In the genomic region with DNA sequence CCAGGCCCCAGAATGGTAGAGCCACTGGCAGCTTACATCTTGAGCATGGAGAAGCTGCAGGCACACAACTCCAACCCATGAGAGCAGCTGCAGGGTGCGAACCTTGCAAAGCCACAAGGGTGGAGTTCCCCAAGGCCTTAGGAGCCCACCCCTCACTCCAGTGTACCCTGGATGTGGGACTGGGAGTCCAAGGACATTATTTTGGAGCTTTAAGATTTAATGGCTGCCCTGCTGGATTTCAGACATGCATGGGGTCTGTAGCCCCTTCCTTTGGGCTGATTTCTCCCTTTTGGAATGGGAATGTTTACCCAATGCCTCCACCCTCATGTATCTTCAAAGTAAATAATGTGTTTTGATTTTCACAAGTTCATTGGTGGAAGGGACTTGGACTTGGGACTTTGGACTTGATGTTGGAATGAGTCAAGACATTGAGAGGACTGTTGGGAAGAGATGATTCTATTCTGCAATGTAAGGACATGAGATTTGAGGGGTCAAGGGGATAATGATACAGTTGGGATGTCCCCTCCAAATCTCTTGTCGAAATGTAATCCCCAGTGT, we compare ENCODE assay signal across 33 cellular contexts. TPM values are rescaled to one million over a fixed set of nuclear protein-coding genes. Genes with fewer than 3 reads are reported as not detected.
"Had no signal": no experiment of that assay in that cellular context is flagged by ENCODE, and none has a peak within 500 bp of the region (broad histone marks: within the 10 kb centered on the region; RNA-seq: fewer than 3 reads in every experiment).

No MANE protein-coding gene starts in this region.

- H3K36me3 ChIP-seq: brain microvascular endothelial cell, left ventricle myocardium inferior, thoracic aorta, vagina had no signal

- H3K27ac Mint-ChIP-seq: activated CD4-positive, alpha-beta T cell treated with anti-CD3 and anti-CD28 coated beads for 36 hours; activated CD8-positive, alpha-beta T cell treated with anti-CD3 and anti-CD28 coated beads, Interleukin-2, amount 10 ng/mL, durations not matched to agents 7 days and 5 days; activated naive CD4-positive, alpha-beta T cell treated with anti-CD3 and anti-CD28 coated beads, Interleukin-2, amount 10 ng/mL, durations not matched to agents 7 days and 5 days; activated naive CD8-positive, alpha-beta T cell treated with anti-CD3 and anti-CD28 coated beads, Interleukin-2, amount 10 ng/mL, durations not matched to agents 7 days and 5 days; activated T-cell treated with anti-CD3 and anti-CD28 coated beads, Interleukin-2, amount 50 U/mL, for 24 hours; endodermal cell; naive thymus-derived CD4-positive, alpha-beta T cell had no signal

- H3K4me3 ChIP-seq: left ventricle myocardium inferior, psoas muscle, thoracic aorta, vagina had no signal

- H3K9me3 ChIP-seq: left ventricle myocardium inferior, psoas muscle, thoracic aorta, vagina had no signal

- H3K36me3 Mint-ChIP-seq: activated naive CD4-positive, alpha-beta T cell treated with anti-CD3 and anti-CD28 coated beads, Interleukin-2, amount 10 ng/mL, durations not matched to agents 7 days and 5 days had no signal

- H3K4me1 ChIP-seq: left ventricle myocardium inferior, parathyroid adenoma, psoas muscle, vagina had no signal

- H3K4me1 Mint-ChIP-seq: activated CD4-positive, alpha-beta T cell treated with anti-CD3 and anti-CD28 coated beads for 36 hours; activated naive CD4-positive, alpha-beta T cell treated with anti-CD3 and anti-CD28 coated beads, Interleukin-2, amount 10 ng/mL, durations not matched to agents 7 days and 5 days; activated naive CD8-positive, alpha-beta T cell treated with anti-CD3 and anti-CD28 coated beads, Interleukin-2, amount 10 ng/mL, durations not matched to agents 7 days and 5 days; naive thymus-derived CD4-positive, alpha-beta T cell had no signal

- H3K4me3 Mint-ChIP-seq: activated CD4-positive, alpha-beta T cell treated with anti-CD3 and anti-CD28 coated beads for 36 hours; activated CD8-positive, alpha-beta T cell treated with anti-CD3 and anti-CD28 coated beads, Interleukin-2, amount 10 ng/mL, durations not matched to agents 7 days and 5 days; activated naive CD4-positive, alpha-beta T cell treated with anti-CD3 and anti-CD28 coated beads, Interleukin-2, amount 10 ng/mL, durations not matched to agents 7 days and 5 days; activated naive CD8-positive, alpha-beta T cell treated with anti-CD3 and anti-CD28 coated beads, Interleukin-2, amount 10 ng/mL, durations not matched to agents 7 days and 5 days; activated T-cell treated with anti-CD3 and anti-CD28 coated beads, Interleukin-2, amount 50 U/mL, for 24 hours; endodermal cell; naive thymus-derived CD4-positive, alpha-beta T cell had no signal

- H3K9me3 Mint-ChIP-seq: endodermal cell had no signal

- DNase-seq: activated CD4-positive, alpha-beta T cell treated with anti-CD3 and anti-CD28 coated beads for 36 hours; activated CD4-positive, CD25-positive, alpha-beta regulatory T cell; activated CD8-positive, alpha-beta T cell treated with anti-CD3 and anti-CD28 coated beads, Interleukin-2, amount 10 ng/mL, durations not matched to agents 7 days and 5 days; activated gamma-delta T cell; activated naive CD4-positive, alpha-beta T cell treated with anti-CD3 and anti-CD28 coated beads, Interleukin-2, amount 10 ng/mL, durations not matched to agents 7 days and 5 days; activated naive CD8-positive, alpha-beta T cell treated with anti-CD3 and anti-CD28 coated beads, Interleukin-2, amount 10 ng/mL, durations not matched to agents 7 days and 5 days; activated T-cell treated with anti-CD3 and anti-CD28 coated beads, Interleukin-2, amount 50 U/mL, for 24 hours; brain microvascular endothelial cell; cortex of kidney; foreskin fibroblast; head of caudate nucleus; hypothalamus; kidney glomerular epithelial cell; left ventricle myocardium inferior; naive thymus-derived CD4-positive, alpha-beta T cell; nucleus accumbens; psoas muscle; stimulated activated CD4-positive, alpha-beta T cell treated with anti-CD3 and anti-CD28 coated beads, Interleukin-12 subunit alpha, Interleukin-12 subunit beta, amount 100 ng/mL, for 4 hours; stimulated activated CD4-positive, alpha-beta T cell treated with anti-CD3 and anti-CD28 coated beads, Interleukin-4, amount 100 ng/mL, for 1 hour; stimulated activated naive CD8-positive, alpha-beta T cell treated with anti-CD3 and anti-CD28 coated beads, Interleukin-15, Interleukin-2, amounts not matched to agents 100 U/mL and 50 U/mL, for 24 hours; trophoblast cell had no signal

- ATAC-seq: activated CD4-positive, alpha-beta T cell treated with anti-CD3 and anti-CD28 coated beads for 36 hours; activated CD8-positive, alpha-beta T cell treated with anti-CD3 and anti-CD28 coated beads, Interleukin-2, amount 10 ng/mL, durations not matched to agents 7 days and 5 days; esophagus mucosa; naive thymus-derived CD4-positive, alpha-beta T cell; psoas muscle; stimulated activated naive CD8-positive, alpha-beta T cell treated with anti-CD3 and anti-CD28 coated beads, Interleukin-15, Interleukin-2, amounts not matched to agents 100 U/mL and 50 U/mL, for 24 hours had no signal

RNA-seq across cellular contexts. Expression of a gene that starts 1.1 kb away (rescaled TPM):
- total RNA-seq: activated CD8-positive, alpha-beta T cell treated with anti-CD3 and anti-CD28 coated beads, Interleukin-2, amount 10 ng/mL, durations not matched to agents 7 days and 5 days; activated naive CD8-positive, alpha-beta T cell treated with anti-CD3 and anti-CD28 coated beads, Interleukin-2, amount 10 ng/mL, durations not matched to agents 7 days and 5 days; astrocyte; cardiac septum; endodermal cell; left ventricle myocardium inferior; lung microvascular endothelial cell; psoas muscle; skeletal muscle tissue; thoracic aorta; vagina had no signal

RNA-seq across cellular contexts. Expression of a gene that starts 11.8 kb away (rescaled TPM):
- total RNA-seq: activated CD4-positive, alpha-beta T cell treated with anti-CD3 and anti-CD28 coated beads for 36 hours; activated naive CD8-positive, alpha-beta T cell treated with anti-CD3 and anti-CD28 coated beads, Interleukin-2, amount 10 ng/mL, durations not matched to agents 7 days and 5 days; astrocyte; cardiac septum; cerebellum; endodermal cell; left ventricle myocardium inferior; lung microvascular endothelial cell; naive thymus-derived CD4-positive, alpha-beta T cell; psoas muscle; skeletal muscle tissue; vagina had no signal

RNA-seq across cellular contexts. Expression of a gene that starts 22.2 kb away (rescaled TPM):
- total RNA-seq: activated CD8-positive, alpha-beta T cell treated with anti-CD3 and anti-CD28 coated beads, Interleukin-2, amount 10 ng/mL, durations not matched to agents 7 days and 5 days; activated naive CD8-positive, alpha-beta T cell treated with anti-CD3 and anti-CD28 coated beads, Interleukin-2, amount 10 ng/mL, durations not matched to agents 7 days and 5 days; astrocyte; cardiac septum; cerebellum; left ventricle myocardium inferior; lung microvascular endothelial cell; psoas muscle; skeletal muscle tissue; T-helper 1 cell treated with Interleukin-12 subunit alpha and Interleukin-12 subunit beta and Interleukin-4 antibody, amounts not matched to agents 30 ng/mL and 1 ng/mL, for 36 hours; thoracic aorta; vagina had no signal

RNA-seq across cellular contexts. Expression of a gene that starts 39.3 kb away (rescaled TPM):
- total RNA-seq: activated CD4-positive, alpha-beta T cell treated with anti-CD3 and anti-CD28 coated beads for 36 hours; activated CD8-positive, alpha-beta T cell treated with anti-CD3 and anti-CD28 coated beads, Interleukin-2, amount 10 ng/mL, durations not matched to agents 7 days and 5 days; activated naive CD8-positive, alpha-beta T cell treated with anti-CD3 and anti-CD28 coated beads, Interleukin-2, amount 10 ng/mL, durations not matched to agents 7 days and 5 days; astrocyte; cardiac septum; cerebellum; left ventricle myocardium inferior; naive thymus-derived CD4-positive, alpha-beta T cell; psoas muscle; skeletal muscle tissue; subcutaneous adipose tissue; T-helper 1 cell treated with Interleukin-12 subunit alpha and Interleukin-12 subunit beta and Interleukin-4 antibody, amounts not matched to agents 30 ng/mL and 1 ng/mL, for 36 hours; thoracic aorta; vagina had no signal

RNA-seq across cellular contexts. Expression of a gene that starts 56.7 kb away (rescaled TPM):
- total RNA-seq: activated CD4-positive, alpha-beta T cell treated with anti-CD3 and anti-CD28 coated beads for 36 hours; activated CD8-positive, alpha-beta T cell treated with anti-CD3 and anti-CD28 coated beads, Interleukin-2, amount 10 ng/mL, durations not matched to agents 7 days and 5 days; activated naive CD8-positive, alpha-beta T cell treated with anti-CD3 and anti-CD28 coated beads, Interleukin-2, amount 10 ng/mL, durations not matched to agents 7 days and 5 days; astrocyte; cardiac septum; cerebellum; esophagus mucosa; left ventricle myocardium inferior; lung microvascular endothelial cell; naive thymus-derived CD4-positive, alpha-beta T cell; psoas muscle; skeletal muscle tissue; subcutaneous adipose tissue; T-helper 1 cell treated with Interleukin-12 subunit alpha and Interleukin-12 subunit beta and Interleukin-4 antibody, amounts not matched to agents 30 ng/mL and 1 ng/mL, for 36 hours; thoracic aorta; vagina had no signal
